Comparison of ENCODE assay signal across 15 cellular contexts in the genomic region with DNA sequence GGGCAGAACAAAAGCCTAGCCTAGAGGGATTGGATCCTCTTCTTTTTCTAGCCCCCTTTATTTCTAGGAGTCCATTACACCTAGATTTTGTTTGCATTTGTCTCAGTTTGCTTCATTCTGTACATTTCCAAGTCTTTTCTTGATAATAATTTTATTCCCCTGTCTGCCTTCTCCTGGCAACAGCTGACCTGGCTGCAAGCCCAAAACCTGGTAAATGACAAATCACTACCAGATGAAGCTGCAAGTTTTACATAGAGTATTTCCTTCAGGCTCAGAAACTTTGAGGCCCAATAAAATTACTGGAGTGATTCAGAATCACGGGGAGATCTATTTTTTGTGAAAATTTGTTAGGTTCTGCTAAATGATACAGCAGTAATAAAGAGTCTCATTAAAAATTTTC. TPM values are rescaled to one million over a fixed set of nuclear protein-coding genes. Genes with fewer than 3 reads are reported as not detected.
DNase-seq lines count a peak whose midpoint lies in the region; TF ChIP-seq lines count a peak whose summit lies in the region.
"Had no signal": no experiment of that assay in that cellular context is flagged by ENCODE, and none has a peak within 500 bp of the region (broad histone marks: within the 10 kb centered on the region; RNA-seq: fewer than 3 reads in every experiment).

No MANE protein-coding gene starts in this region.

- peak; percentile 82 for DNase-seq in DMS 273 (lab: John Stamatoyannopoulos, UW; ENCODE audit: unreplicated experiment)
- no peak for DNase-seq in DMS 273 treated with DMSO at 0.1 percent for 48 hours (lab: John Stamatoyannopoulos, UW)
- DNase-seq in NCI-H1694 (lab: John Stamatoyannopoulos, UW), result peak; percentile 38
- peak; percentile 55 for DNase-seq in mammary epithelial cell
- DNase-seq in renal cortical epithelial cell (ENCODE audit: low read depth), result peak; percentile 9
- no peak for DNase-seq in GM13977 (ENCODE audit: low spot score)
- DNase-seq in SHP77 treated with DMSO at 0.1 percent for 48 hours (lab: John Stamatoyannopoulos, UW), result no peak
- no peak for DNase-seq in germinal center (ENCODE audit: low spot score)
- DNase-seq: activated CD4-positive, alpha-beta T cell treated with anti-CD3 and anti-CD28 coated beads for 36 hours; activated T-cell treated with anti-CD3 and anti-CD28 coated beads, Interleukin-2, amount 50 U/mL, for 1 hour; Kasumi-1; NCI-H2227 treated with DMSO at 0.1 percent for 48 hours; PC-3; stimulated activated naive CD8-positive, alpha-beta T cell treated with anti-CD3 and anti-CD28 coated beads, Interleukin-15, amount 100 ng/mL, for 72 hours had no signal

- H3K27ac ChIP-seq in mammary epithelial cell (ENCODE audit: insufficient read depth, low read depth, low read length), result no peak overlapping the region
- H3K27ac ChIP-seq: 22Rv1 had no signal

- peaks cover 3% of the 10 kb centered on the region for H3K4me1 ChIP-seq in mammary epithelial cell (ENCODE audit: insufficient read depth, low read length)

- no peak overlapping the region for H3K4me2 ChIP-seq in mammary epithelial cell (ENCODE audit: insufficient read depth, low read depth, low read length)

- no peaks in the 10 kb centered on the region for H3K36me3 ChIP-seq in mammary epithelial cell (ENCODE audit: insufficient read depth, low read length)

- H4K20me1 ChIP-seq in mammary epithelial cell (ENCODE audit: insufficient read depth, low read length), result no peaks in the 10 kb centered on the region

- no peak overlapping the region for H2AFZ ChIP-seq in mammary epithelial cell (ENCODE audit: low read depth, low read length)

- intact Hi-C loops in mammary epithelial cell (cut with micrococcal nuclease), result no loop called here

- BruUV-seq in mammary epithelial cell (replicated peaks; lab: Mats Ljungman, UMichigan), result no TSS peak

- no peak overlapping the region for H3K4me3 ChIP-seq in mammary epithelial cell (replicated peaks in 1 of 3; ENCODE audit: insufficient read depth in 1 of 3, low read depth in 2 of 3, low read length in 3 of 3)

- H3K9ac ChIP-seq in mammary epithelial cell (ENCODE audit: insufficient read depth, low read length), result no peak overlapping the region

- in situ Hi-C loops in mammary epithelial cell (cut with MboI; ENCODE audit: low sequenced_read_pairs in 2 of 2) (no loop called here), GM13977 (cut with MboI; ENCODE audit: low pct_unique_long_range_greater_than_20kb, low sequenced_read_pairs, unreplicated experiment) (no loop called here)

- no peaks in the 10 kb centered on the region for H3K27me3 ChIP-seq in mammary epithelial cell (ENCODE audit: insufficient read depth, low read length)

- TF ChIP-seq CTCF in mammary epithelial cell (conservative IDR thresholded peaks at IDR 0.05 in 1 of 2, IDR thresholded peaks at IDR 0.05 in 1 of 2; ENCODE audit: extremely low read depth in 1 of 2, insufficient read depth in 1 of 2, low read depth in 1 of 2, low read length in 2 of 2) (no peak), GM13977 (IDR thresholded peaks at IDR 0.05; ENCODE audit: extremely low read depth, insufficient read depth, missing control alignments) (no peak)

- CTCF ChIA-PET in mammary epithelial cell (lab: Charles Lee; ENCODE audit: low non-redundant PET), result interaction anchor here (0.6 kb wide), 1 partner anchor 1095 kb away, joined by 5 read pairs; no protein-coding TSS in a partner anchor

- H3K79me2 ChIP-seq in mammary epithelial cell (ENCODE audit: insufficient read depth, low read length), result no peaks in the 10 kb centered on the region

- no peaks in the 10 kb centered on the region for H3K9me3 ChIP-seq in mammary epithelial cell (replicated peaks; ENCODE audit: insufficient read depth, low read length)

- 0% methylated on average over 1 of the region's 1 CpG for WGBS in mammary epithelial cell (ENCODE audit: low coverage, missing lambda C conversion rate)

- dilution Hi-C loops in mammary epithelial cell (cut with HindIII; ENCODE audit: low sequenced_read_pairs), result no loop called here

RNA-seq across cellular contexts. Expression of gene LHX8, which starts 36.5 kb away (rescaled TPM):
- not detected for total RNA-seq in mammary epithelial cell
- not detected for polyA plus RNA-seq in mammary epithelial cell
- not detected for polyA minus RNA-seq in mammary epithelial cell
- not detected in 2 replicates for total RNA-seq in renal cortical epithelial cell
- total RNA-seq: activated CD4-positive, alpha-beta T cell treated with anti-CD3 and anti-CD28 coated beads for 36 hours; PC-3 had no signal

Comparison
In these comparisons a context has a peak if more than half of its experiments do, and no peak if none do; other contexts are left out.
1. DNase-seq: peak in DMS 273 (single experiment), NCI-H1694 (single experiment), mammary epithelial cell (single experiment) and renal cortical epithelial cell (single experiment); none in DMS 273 treated with DMSO at 0.1 percent for 48 hours (single experiment), GM13977 (single experiment), SHP77 treated with DMSO at 0.1 percent for 48 hours (single experiment) and germinal center (single experiment).